8 cellular contexts compared by ENCODE assay signal in the genomic region with DNA sequence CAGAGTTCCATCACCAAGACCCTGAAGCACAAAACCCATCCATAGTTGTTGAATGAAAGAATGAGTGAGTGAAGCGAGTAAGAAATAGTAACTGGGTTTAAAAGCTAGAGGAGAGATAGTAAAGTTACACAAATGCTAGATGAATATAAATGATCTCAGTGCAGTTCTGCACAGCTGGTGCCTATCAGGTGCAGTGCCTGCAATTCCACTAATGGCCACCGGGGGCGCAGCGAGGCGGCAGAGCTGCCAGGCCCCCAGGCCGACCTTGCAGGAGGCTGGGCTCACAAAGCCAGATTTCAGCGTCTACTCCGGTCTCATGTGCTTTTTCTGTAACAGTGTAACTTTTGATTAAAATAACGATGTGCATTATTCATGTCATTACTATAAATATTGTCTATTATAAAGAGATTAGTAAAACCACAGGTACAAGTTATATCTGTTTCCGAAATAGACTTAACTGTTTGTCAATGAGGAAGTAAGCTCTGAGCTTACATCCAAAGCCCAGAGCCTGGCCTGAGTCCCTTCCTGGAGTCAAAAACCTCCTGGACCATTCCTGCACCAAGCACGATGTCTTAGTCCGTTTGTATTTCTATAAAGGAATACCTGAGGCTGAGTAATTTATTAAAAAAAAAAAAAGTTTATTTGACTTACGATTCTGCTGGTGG.
DNase-seq lines count a peak whose midpoint lies in the region; ATAC-seq and TF ChIP-seq lines count a peak whose summit lies in the region.

No MANE protein-coding gene starts in this region.

- H3K9me3 Mint-ChIP-seq in stimulated activated naive CD8-positive, alpha-beta T cell treated with anti-CD3 and anti-CD28 coated beads, Interleukin-15, amount 100 ng/mL, for 72 hours, result no peaks in the 10 kb centered on the region

- H3K27me3 ChIP-seq in OCI-LY1 (ENCODE audit: insufficient read depth, low read length) (no peaks in the 10 kb centered on the region), neural cell (ENCODE audit: insufficient read depth, low read depth, low read length) (no peaks in the 10 kb centered on the region)

- no peak overlapping the region for H3K4me3 ChIP-seq in OCI-LY1 (ENCODE audit: low read depth, low read length, poor library complexity, severe bottlenecking)
- no peak overlapping the region for H3K4me3 ChIP-seq in neural cell (ENCODE audit: low read length)

- no peak overlapping the region for H3K9ac ChIP-seq in OCI-LY1 (ENCODE audit: low read length)
- no peak overlapping the region for H3K9ac ChIP-seq in neural cell (ENCODE audit: low read length)

- no peak overlapping the region for H3K27ac Mint-ChIP-seq in stimulated activated naive CD8-positive, alpha-beta T cell treated with anti-CD3 and anti-CD28 coated beads, Interleukin-15, amount 100 ng/mL, for 72 hours

- no peaks in the 10 kb centered on the region for H3K9me3 ChIP-seq in OCI-LY1 (ENCODE audit: low read length)
- no peaks in the 10 kb centered on the region for H3K9me3 ChIP-seq in neural cell (ENCODE audit: low read length)

- TF ChIP-seq EP300 in neural cell (conservative IDR thresholded peaks at IDR 0.05; ENCODE audit: poor library complexity, severe bottlenecking), result no peak

- H3K4me1 ChIP-seq in OCI-LY1 (ENCODE audit: insufficient read depth, low read length, severe bottlenecking), result no peaks in the 10 kb centered on the region

- H3K36me3 ChIP-seq in OCI-LY1 (ENCODE audit: insufficient read depth, low read length), result no peaks in the 10 kb centered on the region
- no peaks in the 10 kb centered on the region for H3K36me3 ChIP-seq in neural cell (ENCODE audit: insufficient read depth, low read length)

- H3K27me3 Mint-ChIP-seq in stimulated activated naive CD8-positive, alpha-beta T cell treated with anti-CD3 and anti-CD28 coated beads, Interleukin-15, amount 100 ng/mL, for 72 hours, result peaks cover 9% of the 10 kb centered on the region

- H3K79me2 ChIP-seq in OCI-LY1 (ENCODE audit: insufficient read depth, low read length), result no peaks in the 10 kb centered on the region
- no peaks in the 10 kb centered on the region for H3K79me2 ChIP-seq in neural cell (replicated peaks; ENCODE audit: insufficient read depth, low read length)

- H3F3A ChIP-seq in OCI-LY1 (ENCODE audit: insufficient read depth, low read length) (no peaks in the 10 kb centered on the region), neural cell (ENCODE audit: insufficient read depth, low read length, poor library complexity, severe bottlenecking) (no peaks in the 10 kb centered on the region)

- peak; percentile 73 for TF ChIP-seq RAD21 in neural cell (conservative IDR thresholded peaks at IDR 0.05)

- H4K20me1 ChIP-seq in OCI-LY1 (ENCODE audit: insufficient read depth, low read length), result no peaks in the 10 kb centered on the region
- H4K20me1 ChIP-seq in neural cell (ENCODE audit: insufficient read depth), result no peaks in the 10 kb centered on the region

- TF ChIP-seq CTCF in OCI-LY1 (IDR thresholded peaks at IDR 0.05; ENCODE audit: low read length) (peak; percentile 97), neural cell (IDR thresholded peaks at IDR 0.05; ENCODE audit: poor library complexity, severe bottlenecking) (peak; percentile 90)

- no peaks in the 10 kb centered on the region for H3K9me2 ChIP-seq in OCI-LY1 (ENCODE audit: low read depth, low read length)
- H3K9me2 ChIP-seq in neural cell (ENCODE audit: insufficient read depth, low read length), result no peaks in the 10 kb centered on the region

- H3K4me2 ChIP-seq in OCI-LY1 (ENCODE audit: low read length), result no peak overlapping the region
- no peak overlapping the region for H3K4me2 ChIP-seq in neural cell (ENCODE audit: low read length)

- H3K27ac ChIP-seq in OCI-LY1 (ENCODE audit: low read depth, low read length, poor library complexity, severe bottlenecking) (no peak overlapping the region), neural cell (ENCODE audit: low read length) (no peak overlapping the region)

- H3K4me3 Mint-ChIP-seq in stimulated activated naive CD8-positive, alpha-beta T cell treated with anti-CD3 and anti-CD28 coated beads, Interleukin-15, amount 100 ng/mL, for 72 hours, result no peak overlapping the region

- H2AFZ ChIP-seq in OCI-LY1 (ENCODE audit: low read length), result no peak overlapping the region
- H2AFZ ChIP-seq in neural cell (ENCODE audit: low read depth, low read length), result no peak overlapping the region

- DNase-seq in EH (ENCODE audit: low read depth) (peak; percentile 25), activated T-cell treated with anti-CD3 and anti-CD28 coated beads for 1 hour (ENCODE audit: low read depth) (peak; percentile 66)
- peak; percentile 58 to 63 for DNase-seq in stimulated activated naive CD8-positive, alpha-beta T cell treated with anti-CD3 and anti-CD28 coated beads, Interleukin-15, amount 100 ng/mL, for 72 hours

- ATAC-seq in HG02970 (IDR thresholded peaks at IDR 0.05; ENCODE audit: low FRiP score, unreplicated experiment) (peak; percentile 77), esophagus mucosa (peak; percentile 66), HG02938 (IDR thresholded peaks at IDR 0.05; ENCODE audit: unreplicated experiment) (no peak)
- peak; percentile 66 for ATAC-seq in stimulated activated naive CD8-positive, alpha-beta T cell treated with anti-CD3 and anti-CD28 coated beads, Interleukin-15, amount 100 ng/mL, for 72 hours

- peaks cover 10% of the 10 kb centered on the region for H3K4me1 Mint-ChIP-seq in stimulated activated naive CD8-positive, alpha-beta T cell treated with anti-CD3 and anti-CD28 coated beads, Interleukin-15, amount 100 ng/mL, for 72 hours

TF ChIP-seq in neural cell, 6 proteins besides CTCF, POLR2A, EP300 and RAD21:
- TF ChIP-seq MXI1 (conservative IDR thresholded peaks at IDR 0.05; ENCODE audit: poor library complexity, severe bottlenecking), result no peak
- TF ChIP-seq SMC3 (conservative IDR thresholded peaks at IDR 0.05; ENCODE audit: poor library complexity), result peak; percentile 68
